In genomic region chr17:81860756-81861568, GRCh38 we compare ENCODE assay signal across 8 cellular contexts. TPM values are rescaled to one million over a fixed set of nuclear protein-coding genes. Genes with fewer than 3 reads are reported as not detected.
A peak's percentile ranks its signal among the peaks of the same experiment; 100 is the strongest.
DNase-seq lines count a peak whose midpoint lies in the region; ATAC-seq and TF ChIP-seq lines count a peak whose summit lies in the region.

No MANE protein-coding gene starts in this region.

- peak; percentile 100 for DNase-seq in CD1c-positive myeloid dendritic cell (ENCODE audit: extremely low spot score)
- DNase-seq in NCI-H748 treated with DMSO at 0.1 percent for 48 hours (lab: John Stamatoyannopoulos, UW): peak; percentile 99
- peak; percentile 98 for DNase-seq in activated CD4-positive, alpha-beta T cell treated with anti-CD3 and anti-CD28 coated beads, Interleukin-2, amount 50 U/mL, for 4 hours
- DNase-seq in dermis blood vessel endothelial cell: peak; percentile 100
- peak; percentile 98 to 100 for DNase-seq in left lung
- DNase-seq in stimulated activated CD4-positive, alpha-beta T cell treated with anti-CD3 and anti-CD28 coated beads, Interleukin-2, amount 100 ng/mL, for 4 hours (ENCODE audit: low read depth): peak; percentile 98

- peak overlapping the region; percentile 93 to 97 for H3K4me3 ChIP-seq in left lung

- intact Hi-C loops in left lung (cut with DNase I): no loop called here

- no peaks in the 10 kb centered on the region for H3K27me3 ChIP-seq in left lung

- H3K9me3 ChIP-seq in left lung: no peaks in the 10 kb centered on the region

- H3K27ac ChIP-seq in left lung: peak overlapping the region; percentile 93 to 98

- peaks cover 0 to 44% of the 10 kb centered on the region in 2 donors for H3K36me3 ChIP-seq in left lung

- peaks cover 18 to 85% of the 10 kb centered on the region in 2 donors for H3K4me1 ChIP-seq in left lung

- ATAC-seq in GM19397 (IDR thresholded peaks at IDR 0.05; ENCODE audit: unreplicated experiment) (peak; percentile 78), HG03565 (IDR thresholded peaks at IDR 0.05; ENCODE audit: unreplicated experiment) (peak; percentile 72), left lung (peak; percentile 94)

- peak in 1 of 2 donors; percentile 11 for TF ChIP-seq CTCF in left lung (IDR thresholded peaks at IDR 0.05)

RNA-seq across cellular contexts. Expression of gene P4HB, which starts 0.6 kb away (rescaled TPM):
- total RNA-seq in dermis blood vessel endothelial cell: 1,052 and 1,490 TPM in 2 replicates
- 100 to 1,000 TPM; 851 to 935 TPM for total RNA-seq in left lung

RNA-seq across cellular contexts. Expression of gene ARHGDIA, which starts 10.2 kb away (rescaled TPM):
- total RNA-seq in dermis blood vessel endothelial cell: 195 and 495 TPM in 2 replicates
- 100 to 1,000 TPM; 339 to 481 TPM for total RNA-seq in left lung

RNA-seq across cellular contexts. Expression of gene PPP1R27, which starts 26.1 kb away (rescaled TPM):
- total RNA-seq in dermis blood vessel endothelial cell (not detected in 2 replicates), left lung (not detected)

RNA-seq across cellular contexts. Expression of gene MCRIP1, which starts 27.9 kb away (rescaled TPM):
- total RNA-seq in dermis blood vessel endothelial cell (79.9 and 138 TPM in 2 replicates), left lung (10 to 100 TPM; 61.7 to 74.0 TPM)

RNA-seq across cellular contexts. Expression of gene ALYREF, which starts 30.4 kb away (rescaled TPM):
- total RNA-seq in dermis blood vessel endothelial cell (172 and 224 TPM in 2 replicates), left lung (10 to 100 TPM; 42.7 to 69.7 TPM)

Comparison
In these comparisons a context has a peak if more than half of its experiments do, and no peak if none do; other contexts are left out.
1. Peak in every context shown above with its lines: DNase-seq, ATAC-seq, H3K4me3 ChIP-seq and H3K27ac ChIP-seq.